Comparison of ENCODE assay signal across 8 cellular contexts in the genomic region with DNA sequence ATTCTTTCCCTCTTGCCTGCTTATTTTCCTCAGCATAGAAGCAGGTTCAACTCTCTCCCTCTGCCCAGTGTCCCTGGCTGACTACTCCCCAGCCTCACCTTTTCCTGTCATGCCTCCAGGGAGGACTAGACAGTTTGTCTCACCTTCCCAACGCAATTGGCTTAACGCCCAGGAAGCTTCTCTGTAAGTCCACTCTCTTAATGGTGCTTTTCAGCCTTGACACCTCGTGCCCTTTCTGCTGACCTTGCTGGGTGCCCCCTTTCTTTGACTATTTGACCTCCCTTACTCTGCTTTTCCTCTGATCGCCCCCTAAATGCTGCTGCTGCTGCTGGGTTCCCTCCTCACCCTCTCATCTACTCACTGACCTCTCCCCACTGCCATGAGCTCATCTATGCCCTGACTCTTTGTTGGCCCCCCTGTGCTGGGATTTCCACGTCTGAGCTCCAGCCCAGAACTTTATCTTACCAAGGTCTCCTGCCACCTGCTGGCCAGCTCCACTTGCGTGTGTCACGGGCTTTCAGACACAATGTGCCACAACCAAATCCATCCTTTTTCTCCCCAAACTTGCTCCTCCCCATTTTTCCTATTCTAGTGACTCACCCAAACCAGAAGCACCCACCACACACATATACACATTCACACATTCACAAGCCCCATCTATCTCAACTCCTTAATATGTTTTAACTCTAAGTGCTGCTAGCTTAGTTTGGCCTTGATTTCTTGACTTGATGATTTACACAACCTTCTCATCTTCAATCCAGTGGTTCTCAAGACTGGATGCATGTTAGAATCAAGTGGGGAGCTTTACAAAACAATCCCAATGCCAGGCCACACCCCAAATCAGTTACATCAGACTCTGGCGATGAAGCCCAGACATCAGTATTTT. TPM values are rescaled to one million over a fixed set of nuclear protein-coding genes. Genes with fewer than 3 reads are reported as not detected.
DNase-seq lines count a peak whose midpoint lies in the region; TF ChIP-seq lines count a peak whose summit lies in the region.

No MANE protein-coding gene starts in this region.

- H3K4me3 Mint-ChIP-seq in mesothelial cell of epicardium, result no peak overlapping the region

- H3K27ac ChIP-seq in dorsolateral prefrontal cortex (no peak overlapping the region), testis (no peak overlapping the region)

- TF ChIP-seq POLR2A in testis (IDR thresholded peaks at IDR 0.05), result no peak

- peaks cover 2% of the 10 kb centered on the region for H3K4me1 Mint-ChIP-seq in mesothelial cell of epicardium

- TF ChIP-seq CTCF in GM06990 (IDR thresholded peaks at IDR 0.05; ENCODE audit: insufficient read depth, low read length, poor library complexity, severe bottlenecking), result peak; percentile 82
- peak in 52 of 56 donors; percentile 18 to 66 (median 48) for TF ChIP-seq CTCF in dorsolateral prefrontal cortex (IDR thresholded peaks at IDR 0.05 in 54 of 56, conservative IDR thresholded peaks at IDR 0.05 in 2 of 56; ENCODE audit: low read depth in 1 of 56, partially characterized antibody in 56 of 56)
- peak; percentile 20 for TF ChIP-seq CTCF in mesothelial cell of epicardium (IDR thresholded peaks at IDR 0.05; ENCODE audit: unreplicated experiment)
- peak; percentile 34 to 59 (median 42) for TF ChIP-seq CTCF in testis (IDR thresholded peaks at IDR 0.05)

- no peak overlapping the region for H3K27ac Mint-ChIP-seq in mesothelial cell of epicardium

- H3K9me3 Mint-ChIP-seq in mesothelial cell of epicardium, result no peaks in the 10 kb centered on the region

- H3K4me3 ChIP-seq in GM06990 (replicated peaks; ENCODE audit: low read depth, low read length), result no peak overlapping the region
- H3K4me3 ChIP-seq in dorsolateral prefrontal cortex, result no peak overlapping the region
- H3K4me3 ChIP-seq in testis, result no peak overlapping the region

- H3K36me3 ChIP-seq in GM06990 (ENCODE audit: control insufficient read depth, insufficient read depth, low read length), result no peaks in the 10 kb centered on the region
- no peaks in the 10 kb centered on the region for H3K36me3 ChIP-seq in testis (ENCODE audit: low read depth, missing control alignments)

- peaks cover 1% of the 10 kb centered on the region for H3K36me3 Mint-ChIP-seq in mesothelial cell of epicardium

- 41 to 53% methylated on average over 8 of the region's 8 CpGs for WGBS in testis, 2 donors

- no peaks in the 10 kb centered on the region; the same call in 1 of the 2 replicates for H3K27me3 ChIP-seq in GM06990 (replicated peaks; ENCODE audit: control insufficient read depth, insufficient read depth, low read length)
- peaks cover 0 to 4% (median 0%) of the 10 kb centered on the region in 45 donors for H3K27me3 ChIP-seq in dorsolateral prefrontal cortex
- H3K27me3 ChIP-seq in testis, result no peaks in the 10 kb centered on the region

- no peaks in the 10 kb centered on the region for H3K4me1 ChIP-seq in testis

- DNase-seq in GM06990 (ENCODE audit: extremely low read depth, insufficient read length) (no peak), M059J (ENCODE audit: low read depth) (peak; percentile 61), dorsolateral prefrontal cortex (peak in 3 of 10 donors; percentile 37 to 41 (median 40)), mesothelial cell of epicardium (ENCODE audit: low spot score in 2 of 2, unreplicated experiment in 2 of 2) (no peak), testis (peak; percentile 74), 8988T (no peak)
- DNase-seq in activated CD4-positive, alpha-beta T cell treated with anti-CD3 and anti-CD28 coated beads for 1 hour, result peak; percentile 21
- DNase-seq in NK-92 treated with Interleukin-12 subunit alpha and Interleukin-12 subunit beta, amount 100 ng/mL, for 24 hours (lab: John Stamatoyannopoulos, UW), result no peak

- H3K9me3 ChIP-seq in testis, result no peaks in the 10 kb centered on the region

- H3K27me3 Mint-ChIP-seq in mesothelial cell of epicardium (ENCODE audit: low read depth), result peaks cover 39% of the 10 kb centered on the region

- intact Hi-C loops in dorsolateral prefrontal cortex (cut with DNase I), result no loop called here
- intact Hi-C loops in testis (cut with DNase I; ENCODE audit: low total_unique reads), result no loop called here

RNA-seq across cellular contexts. Expression of a gene that starts 16.6 kb away (rescaled TPM):
- total RNA-seq in M059J (2014; rRNA removed; shearing (Covaris generic)), result not detected in 2 replicates
- under 1 TPM in 10 of 120 experiments, not detected in 110; 0.23 to 0.83 (median 0.40) TPM for total RNA-seq in dorsolateral prefrontal cortex
- total RNA-seq in mesothelial cell of epicardium, result 0.13 TPM in 1 of 3 replicates, not detected in the others
- 1 to 10 TPM; 6.8 to 7.5 TPM for total RNA-seq in testis
- polyA plus RNA-seq in testis (ENCODE audit: insufficient read depth, low read depth, low replicate concordance), result 3.6 TPM

RNA-seq across cellular contexts. Expression of a gene that starts 19.1 kb away (rescaled TPM):
- 32.4 and 53.6 TPM in 2 replicates for total RNA-seq in M059J (2014; rRNA removed; shearing (Covaris generic))
- total RNA-seq in dorsolateral prefrontal cortex (10 to 100 TPM; 32.7 to 77.7 (median 59.5) TPM), mesothelial cell of epicardium (29.3 to 31.2 TPM (median 29.5 TPM) in 3 replicates), testis (10 to 100 TPM; 63.7 to 83.6 TPM)
- polyA plus RNA-seq in testis (ENCODE audit: insufficient read depth, low read depth, low replicate concordance), result 60.5 TPM

Comparison
In these comparisons a context has a peak if more than half of its experiments do, and no peak if none do; other contexts are left out.
1. DNase-seq: peak in M059J (single experiment), activated CD4-positive, alpha-beta T cell treated with anti-CD3 and anti-CD28 coated beads for 1 hour (single experiment) and testis (single experiment); none in GM06990 (single experiment), mesothelial cell of epicardium (0 of 2), 8988T (single experiment) and NK-92 treated with Interleukin-12 subunit alpha and Interleukin-12 subunit beta, amount 100 ng/mL, for 24 hours (single experiment).
2. CTCF ChIP-seq: peak in every context shown above with its lines; median percentile 82 in GM06990; 48 in dorsolateral prefrontal cortex; 42 in testis; 20 in mesothelial cell of epicardium.